10 cellular contexts compared by ENCODE assay signal in the genomic region with DNA sequence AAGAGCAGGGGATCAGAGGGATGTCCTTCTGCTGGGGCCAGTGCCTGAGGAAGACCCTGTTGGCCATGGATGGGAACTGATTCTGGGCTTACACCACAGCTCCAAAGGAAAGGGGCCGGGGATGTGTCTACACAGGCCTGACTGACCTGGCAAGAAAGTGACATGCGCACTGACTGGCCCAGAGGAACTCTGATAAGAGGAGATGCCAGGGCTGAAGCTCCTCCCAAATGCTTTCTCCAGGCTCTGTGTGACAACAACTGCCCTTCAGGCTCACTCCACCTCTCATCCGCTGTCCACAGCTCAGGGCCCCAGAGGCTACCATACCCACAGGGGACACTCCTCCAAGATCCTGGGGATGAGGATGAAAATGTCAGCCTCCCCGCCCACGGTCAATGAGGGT.
A peak's percentile ranks its signal among the peaks of the same experiment; 100 is the strongest.
DNase-seq lines count a peak whose midpoint lies in the region; ATAC-seq lines count a peak whose summit lies in the region.
"Had no signal": no experiment of that assay in that cellular context is flagged by ENCODE, and none has a peak within 500 bp of the region (broad histone marks: within the 10 kb centered on the region; RNA-seq: fewer than 3 reads in every experiment).

No MANE protein-coding gene starts in this region.

- peak overlapping the region; percentile 67 for H3K4me2 ChIP-seq in BLaER1

- peak; percentile 35 for ATAC-seq in GM21529 (IDR thresholded peaks at IDR 0.05; ENCODE audit: unreplicated experiment)
- peak; percentile 89 for ATAC-seq in left ventricle myocardium superior
- no peak for ATAC-seq in activated CD4-positive, CD25-positive, alpha-beta regulatory T cell treated with anti-CD3 and anti-CD28 coated beads, Interleukin-2, amount 50 U/mL, for 24 hours

- H3K36me3 ChIP-seq in BLaER1 = no peaks in the 10 kb centered on the region
- H3K36me3 ChIP-seq in MG63 = no peaks in the 10 kb centered on the region
- H3K36me3 ChIP-seq: sigmoid colon had no signal

- no peak overlapping the region for H3K4me3 ChIP-seq in BLaER1
- H3K4me3 ChIP-seq in MG63 = no peak overlapping the region
- H3K4me3 ChIP-seq: sigmoid colon had no signal

- intact Hi-C loops in left ventricle myocardium superior (cut with micrococcal nuclease) = no loop called here

- peak overlapping the region; percentile 48 for H3K27ac ChIP-seq in BLaER1

- DNase-seq in MG63 (peak; percentile 11), left ventricle myocardium superior (peak; percentile 60), glomerular visceral epithelial cell (ENCODE audit: extremely low spot score) (no peak), hippocampal formation (lab: John Stamatoyannopoulos, UW) (no peak), EL (no peak)
- DNase-seq: NCI-H446, sigmoid colon had no signal

- H3K4me1 ChIP-seq in BLaER1 = peaks cover 45% of the 10 kb centered on the region

- H3K9me3 ChIP-seq in BLaER1 = no peaks in the 10 kb centered on the region
- H3K9me3 ChIP-seq in MG63 = no peaks in the 10 kb centered on the region
- H3K9me3 ChIP-seq: sigmoid colon had no signal

- no peak overlapping the region for H3K9ac ChIP-seq in BLaER1

- H4K20me1 ChIP-seq in BLaER1 = no peaks in the 10 kb centered on the region

- H3K27me3 ChIP-seq in BLaER1 (no peaks in the 10 kb centered on the region), MG63 (no peaks in the 10 kb centered on the region)
- H3K27me3 ChIP-seq: sigmoid colon had no signal

Comparison
In these comparisons a context has a peak if more than half of its experiments do, and no peak if none do; other contexts are left out.
1. ATAC-seq: peak in GM21529 (single experiment) and left ventricle myocardium superior (single experiment); none in activated CD4-positive, CD25-positive, alpha-beta regulatory T cell treated with anti-CD3 and anti-CD28 coated beads, Interleukin-2, amount 50 U/mL, for 24 hours (0 of 2).
2. DNase-seq: peak in MG63 (single experiment) and left ventricle myocardium superior (single experiment); none in glomerular visceral epithelial cell (single experiment), hippocampal formation (0 of 2) and EL (single experiment).